In the genomic region with DNA sequence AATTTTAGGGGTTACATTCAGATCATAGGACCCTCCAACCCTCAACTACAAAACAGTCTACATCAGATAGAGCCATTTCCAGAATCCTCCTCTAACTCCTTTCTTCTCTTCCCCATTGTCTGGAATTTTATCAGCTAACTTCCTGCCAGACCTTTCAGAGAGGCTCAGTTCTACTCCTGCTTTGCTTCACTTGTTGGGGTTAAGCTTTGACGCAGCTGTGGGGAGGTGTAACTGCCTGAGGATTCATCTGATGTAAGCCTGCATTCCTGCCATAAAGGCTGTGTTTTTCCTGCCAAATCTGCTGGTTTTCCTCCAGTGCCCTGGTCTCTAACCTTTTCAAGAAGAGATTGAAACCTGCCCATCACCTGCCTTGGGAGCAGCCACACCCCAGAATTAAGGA, we compare ENCODE assay signal across 28 cellular contexts. TPM values are rescaled to one million over a fixed set of nuclear protein-coding genes. Genes with fewer than 3 reads are reported as not detected.
"Had no signal": no experiment of that assay in that cellular context is flagged by ENCODE, and none has a peak within 500 bp of the region (broad histone marks: within the 10 kb centered on the region; RNA-seq: fewer than 3 reads in every experiment).

No MANE protein-coding gene starts in this region.

- H3K9me3 ChIP-seq: adrenal gland, ovary, sigmoid colon, suprapubic skin, tibial artery had no signal

- DNase-seq: activated CD4-positive, alpha-beta T cell treated with anti-CD3 and anti-CD28 coated beads for 4 hours; activated CD4-positive, alpha-beta T cell treated with anti-CD3 and anti-CD28 coated beads, Interleukin-2, amount 50 U/mL, for 4 hours; activated effector memory CD4-positive, alpha-beta T cell treated with Interleukin-2 at 50 U/mL for 16 hours; activated naive CD4-positive, alpha-beta T cell treated with Interleukin-2 at 50 U/mL for 16 hours; activated T-cell treated with anti-CD3 and anti-CD28 coated beads for 4 hours; adrenal gland; brain microvascular endothelial cell; caudate nucleus; cortex of kidney; kidney; left colon; mammary epithelial cell; midbrain; naive thymus-derived CD4-positive, alpha-beta T cell; ovary; retina; sigmoid colon; stimulated activated CD4-positive, alpha-beta T cell treated with anti-CD3 and anti-CD28 coated beads, Interleukin-1b, Interleukin-23, amount 100 ng/mL, for 48 hours; stimulated activated CD4-positive, alpha-beta T cell treated with anti-CD3 and anti-CD28 coated beads, Interleukin-4, amount 100 ng/mL, for 4 hours; stimulated activated CD8-positive, alpha-beta memory T cell treated with anti-CD3 and anti-CD28 coated beads, Interleukin-4, amount 100 ng/mL, for 48 hours; stimulated activated naive B cell treated with anti-CD40 and anti-IgM and Interleukin-4, amounts not matched to agents 10 μg/mL and 1 μg/mL and 100 μg/mL, for 72 hours; T-helper 9 cell; tibial artery had no signal

- H3K4me3 ChIP-seq: adrenal gland, ovary, sigmoid colon, smooth muscle cell, suprapubic skin, tibial artery had no signal

- H3K36me3 ChIP-seq: adrenal gland, brain microvascular endothelial cell, ovary, sigmoid colon, suprapubic skin, tibial artery had no signal

- H3K27ac ChIP-seq: adrenal gland, brain microvascular endothelial cell, ovary, sigmoid colon, suprapubic skin, tibial artery, VCaP had no signal

- H3K4me2 ChIP-seq: smooth muscle cell had no signal

- H3K4me1 ChIP-seq: adrenal gland, sigmoid colon, suprapubic skin, tibial artery had no signal

- H3K27me3 ChIP-seq: adrenal gland, brain microvascular endothelial cell, ovary, sigmoid colon had no signal

RNA-seq across cellular contexts. Expression of a gene that starts 16.9 kb away (rescaled TPM):
- total RNA-seq: chondrocyte, esophagus mucosa, sigmoid colon had no signal
